14 cellular contexts compared by ENCODE assay signal in the genomic region with DNA sequence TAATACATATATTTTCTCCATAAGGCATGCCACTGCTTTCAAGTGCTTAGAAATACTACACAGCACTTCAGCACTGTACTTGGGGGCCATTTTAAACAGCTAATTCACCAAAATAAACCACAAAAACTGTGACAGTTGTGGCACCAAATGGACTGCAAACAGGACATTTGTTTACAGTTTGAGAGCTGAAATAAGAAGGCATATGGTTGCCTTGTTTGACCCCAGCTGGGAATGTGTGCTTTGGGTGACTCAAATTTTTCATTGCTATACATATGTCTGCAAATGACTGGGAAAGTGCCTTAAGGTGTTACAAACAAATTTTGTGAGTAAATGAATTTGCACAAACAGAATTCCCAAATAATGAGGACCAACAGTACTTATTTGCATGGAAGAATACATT.
DNase-seq lines count a peak whose midpoint lies in the region; ATAC-seq and TF ChIP-seq lines count a peak whose summit lies in the region.
"Had no signal": no experiment of that assay in that cellular context is flagged by ENCODE, and none has a peak within 500 bp of the region (broad histone marks: within the 10 kb centered on the region; RNA-seq: fewer than 3 reads in every experiment).

No MANE protein-coding gene starts in this region.

- DNase-seq in DMS 273 (lab: John Stamatoyannopoulos, UW; ENCODE audit: unreplicated experiment) = peak; percentile 87
- DNase-seq in H4 (ENCODE audit: low spot score) = peak; percentile 3
- DNase-seq in NCI-H2171 treated with DMSO at 0.1 percent for 48 hours (lab: John Stamatoyannopoulos, UW) = peak; percentile 81
- DNase-seq in pons (ENCODE audit: low spot score) = peak; percentile 2
- no peak for DNase-seq in Calu3
- DNase-seq in naive thymus-derived CD4-positive, alpha-beta T cell = no peak
- no peak for DNase-seq in Caco-2
- DNase-seq: ACHN; CD4-positive, alpha-beta T cell; DMS79; HCEC 1CT; HFFc6 had no signal

- intact Hi-C loops in Calu3 (cut with micrococcal nuclease; ENCODE audit: unreplicated experiment) = no loop called here
- intact Hi-C loops in naive thymus-derived CD4-positive, alpha-beta T cell (cut with micrococcal nuclease) = no loop called here
- intact Hi-C loops in Caco-2 (cut with micrococcal nuclease; ENCODE audit: unreplicated experiment) = no loop called here

- peaks cover 3% of the 10 kb centered on the region for H3K9me3 Mint-ChIP-seq in Calu3 (ENCODE audit: low read depth, unreplicated experiment)
- peaks cover 0 to 9% (median 3%) of the 10 kb centered on the region in 11 donors for H3K9me3 Mint-ChIP-seq in naive thymus-derived CD4-positive, alpha-beta T cell
- peaks cover 10% of the 10 kb centered on the region for H3K9me3 Mint-ChIP-seq in Caco-2 (ENCODE audit: unreplicated experiment)

- H3K36me3 ChIP-seq in naive thymus-derived CD4-positive, alpha-beta T cell (ENCODE audit: control insufficient read depth in 2 of 3, insufficient read depth in 3 of 3, low read length in 3 of 3) = no peaks in the 10 kb centered on the region
- no peaks in the 10 kb centered on the region for H3K36me3 ChIP-seq in Caco-2 (ENCODE audit: control insufficient read depth, insufficient read depth, low read length)

- no peaks in the 10 kb centered on the region for H3K4me1 ChIP-seq in naive thymus-derived CD4-positive, alpha-beta T cell (ENCODE audit: control insufficient read depth in 2 of 2, insufficient read depth in 2 of 2, low read length in 2 of 2)
- no peaks in the 10 kb centered on the region for H3K4me1 ChIP-seq in Caco-2

- no peak for TF ChIP-seq CTCF in Calu3 (IDR thresholded peaks at IDR 0.05; ENCODE audit: unreplicated experiment)
- TF ChIP-seq CTCF in Caco-2 (IDR thresholded peaks at IDR 0.05; ENCODE audit: insufficient read depth in 1 of 2, low read depth in 1 of 2, low read length in 1 of 2, severe bottlenecking in 1 of 2, unreplicated experiment in 1 of 2) = no peak

- BruUV-seq in Calu3 (replicated peaks; lab: Mats Ljungman, UMichigan) (no TSS peak), Caco-2 (replicated peaks; lab: Mats Ljungman, UMichigan) (no TSS peak)

- H3K27ac Mint-ChIP-seq in Calu3 (ENCODE audit: unreplicated experiment) = no peak overlapping the region
- no peak overlapping the region for H3K27ac Mint-ChIP-seq in naive thymus-derived CD4-positive, alpha-beta T cell
- H3K27ac Mint-ChIP-seq in Caco-2 (ENCODE audit: unreplicated experiment) = no peak overlapping the region
- H3K27ac Mint-ChIP-seq: CD4-positive, alpha-beta T cell; HFFc6 had no signal

- H3K4me3 ChIP-seq in naive thymus-derived CD4-positive, alpha-beta T cell (ENCODE audit: low read length) = no peak overlapping the region
- no peak overlapping the region for H3K4me3 ChIP-seq in Caco-2 (ENCODE audit: low read depth, low read length)

- H3K27me3 Mint-ChIP-seq in Calu3 (ENCODE audit: unreplicated experiment) (no peaks in the 10 kb centered on the region), Caco-2 (ENCODE audit: insufficient read depth, unreplicated experiment) (no peaks in the 10 kb centered on the region)
- H3K27me3 Mint-ChIP-seq in naive thymus-derived CD4-positive, alpha-beta T cell = peaks cover 0 to 3% (median 0%) of the 10 kb centered on the region in 5 donors
- H3K27me3 Mint-ChIP-seq: CD4-positive, alpha-beta T cell had no signal

- no peaks in the 10 kb centered on the region for H3K27me3 ChIP-seq in naive thymus-derived CD4-positive, alpha-beta T cell (ENCODE audit: control insufficient read depth in 2 of 2, insufficient read depth in 2 of 2, low read length in 2 of 2)
- no peaks in the 10 kb centered on the region for H3K27me3 ChIP-seq in Caco-2 (replicated peaks; ENCODE audit: control insufficient read depth, insufficient read depth, low read length)

- no peaks in the 10 kb centered on the region for H3K9me3 ChIP-seq in naive thymus-derived CD4-positive, alpha-beta T cell (ENCODE audit: control insufficient read depth in 2 of 3, low read length in 3 of 3)
- H3K9me3 ChIP-seq in Caco-2 = no peaks in the 10 kb centered on the region

- no peak overlapping the region for H3K27ac ChIP-seq in naive thymus-derived CD4-positive, alpha-beta T cell (ENCODE audit: low read depth, low read length)
- H3K27ac ChIP-seq: KMS-11 had no signal

- H3K4me1 Mint-ChIP-seq in Calu3 (ENCODE audit: low read depth, unreplicated experiment) = no peaks in the 10 kb centered on the region
- H3K4me1 Mint-ChIP-seq in naive thymus-derived CD4-positive, alpha-beta T cell = no peaks in the 10 kb centered on the region
- H3K4me1 Mint-ChIP-seq in Caco-2 (ENCODE audit: low read depth, unreplicated experiment) = no peaks in the 10 kb centered on the region

- CTCF ChIA-PET in Calu3 (lab: Charles Lee) = no interaction called here
- CTCF ChIA-PET in naive thymus-derived CD4-positive, alpha-beta T cell (lab: Charles Lee) = no interaction called here
- CTCF ChIA-PET in Caco-2 (lab: Charles Lee) = no interaction called here

- POLR2A ChIA-PET in naive thymus-derived CD4-positive, alpha-beta T cell (lab: Charles Lee) = no interaction called here
- POLR2A ChIA-PET in Caco-2 (lab: Charles Lee) = no interaction called here

- H3K36me3 Mint-ChIP-seq in Calu3 (ENCODE audit: insufficient read depth, unreplicated experiment) (no peaks in the 10 kb centered on the region), Caco-2 (ENCODE audit: insufficient read depth, unreplicated experiment) (no peaks in the 10 kb centered on the region)
- H3K36me3 Mint-ChIP-seq in naive thymus-derived CD4-positive, alpha-beta T cell = no peaks in the 10 kb centered on the region

- H3K4me3 Mint-ChIP-seq in Calu3 (ENCODE audit: low read depth, unreplicated experiment) = no peak overlapping the region
- no peak overlapping the region for H3K4me3 Mint-ChIP-seq in naive thymus-derived CD4-positive, alpha-beta T cell
- no peak overlapping the region for H3K4me3 Mint-ChIP-seq in Caco-2 (ENCODE audit: unreplicated experiment)
- H3K4me3 Mint-ChIP-seq: CD4-positive, alpha-beta T cell; HFFc6 had no signal

- ATAC-seq in naive thymus-derived CD4-positive, alpha-beta T cell = no peak
- ATAC-seq: HepG2 had no signal

Comparison
In these comparisons a context has a peak if more than half of its experiments do, and no peak if none do; other contexts are left out.
1. DNase-seq: peak in DMS 273 (single experiment), H4 (single experiment), NCI-H2171 treated with DMSO at 0.1 percent for 48 hours (single experiment) and pons (single experiment); none in Calu3 (single experiment), naive thymus-derived CD4-positive, alpha-beta T cell (0 of 9) and Caco-2 (0 of 2).